Comparison of ENCODE assay signal across 19 cellular contexts in genomic region chr21:31457675-31458074, GRCh38.
A peak's percentile ranks its signal among the peaks of the same experiment; 100 is the strongest.
DNase-seq lines count a peak whose midpoint lies in the region; TF ChIP-seq lines count a peak whose summit lies in the region.
"Had no signal": no experiment of that assay in that cellular context is flagged by ENCODE, and none has a peak within 500 bp of the region (broad histone marks: within the 10 kb centered on the region; RNA-seq: fewer than 3 reads in every experiment).

No MANE protein-coding gene starts in this region.

- WGBS in mesendoderm (ENCODE audit: extremely low coverage, insufficient coverage, low lambda C conversion rate), result no CpG with 5 or more reads among the region's 1 CpG
- 100% methylated on average over 1 of the region's 1 CpG for WGBS in hepatocyte (ENCODE audit: low lambda C conversion rate, missing lambda C conversion rate)

- H3K4me2 ChIP-seq in mesendoderm (ENCODE audit: low read length) (no peak overlapping the region), hepatocyte (no peak overlapping the region)

- no peak overlapping the region for H2BK5ac ChIP-seq in mesendoderm (ENCODE audit: low read length)

- DNase-seq in CD14-positive monocyte (ENCODE audit: low spot score), result no peak
- DNase-seq in Jurkat, Clone E6-1 (ENCODE audit: low read depth, low spot score), result peak; percentile 6
- DNase-seq in astrocyte of the spinal cord (ENCODE audit: low read depth, low spot score), result no peak
- DNase-seq in mesendoderm, result peak; percentile 81
- no peak for DNase-seq in activated T-cell treated with anti-CD3 and anti-CD28 coated beads for 4 hours
- DNase-seq in NCI-H1694 (lab: John Stamatoyannopoulos, UW), result no peak
- DNase-seq in AG08395 (ENCODE audit: low spot score), result no peak
- no peak for DNase-seq in hepatocyte (ENCODE audit: low spot score)
- DNase-seq: activated B cell treated with CpG ODN at 0.5 μM for 24 hours, aorta, colonic mucosa, NCI-H2029, spleen, T-cell, uterus had no signal

- H2BK120ac ChIP-seq in mesendoderm (ENCODE audit: low read depth, low read length), result no peak overlapping the region

- H3K56ac ChIP-seq in mesendoderm (ENCODE audit: low read length), result no peak overlapping the region

- no peak overlapping the region for H3K23ac ChIP-seq in mesendoderm (ENCODE audit: low read length)

- H3K27ac ChIP-seq in mesendoderm (ENCODE audit: low read depth, low read length), result no peak overlapping the region
- H3K27ac ChIP-seq in hepatocyte, result no peak overlapping the region
- H3K27ac ChIP-seq: colonic mucosa, epithelial cell of prostate, HL-60, parathyroid adenoma, spleen, uterus had no signal

- H3K27ac Mint-ChIP-seq in CD14-positive monocyte, result no peak overlapping the region
- H3K27ac Mint-ChIP-seq: activated B cell treated with CpG ODN at 0.5 μM for 24 hours; stimulated activated naive CD8-positive, alpha-beta T cell treated with anti-CD3 and anti-CD28 coated beads, Interleukin-15, Interleukin-2, amounts not matched to agents 100 ng/mL and 50 ng/mL, for 24 hours; T-cell had no signal

- H3K4me3 Mint-ChIP-seq in CD14-positive monocyte, result no peak overlapping the region
- H3K4me3 Mint-ChIP-seq: activated B cell treated with CpG ODN at 0.5 μM for 24 hours; stimulated activated naive CD8-positive, alpha-beta T cell treated with anti-CD3 and anti-CD28 coated beads, Interleukin-15, Interleukin-2, amounts not matched to agents 100 ng/mL and 50 ng/mL, for 24 hours; T-cell had no signal

- H3K36me3 Mint-ChIP-seq in CD14-positive monocyte, result no peaks in the 10 kb centered on the region
- H3K36me3 Mint-ChIP-seq: T-cell had no signal

- H3K36me3 ChIP-seq in mesendoderm (ENCODE audit: control insufficient read depth, insufficient read depth, low read length) (no peaks in the 10 kb centered on the region), hepatocyte (replicated peaks; ENCODE audit: insufficient read depth, low read depth) (no peaks in the 10 kb centered on the region)
- H3K36me3 ChIP-seq: colonic mucosa, spleen, uterus had no signal

- no peak overlapping the region for H2AFZ ChIP-seq in hepatocyte
- H2AFZ ChIP-seq: parathyroid adenoma had no signal

- H3K4me1 Mint-ChIP-seq in CD14-positive monocyte, result peaks cover 13% of the 10 kb centered on the region

- in situ Hi-C loops in astrocyte of the spinal cord (cut with HindIII; ENCODE audit: low sequenced_read_pairs), result no loop called here

- H3K4me1 ChIP-seq in mesendoderm (ENCODE audit: control insufficient read depth, low read depth, low read length) (no peaks in the 10 kb centered on the region), hepatocyte (ENCODE audit: insufficient read depth) (no peaks in the 10 kb centered on the region)
- H3K4me1 ChIP-seq: colonic mucosa, parathyroid adenoma, spleen, uterus had no signal

- H3K4ac ChIP-seq in mesendoderm (ENCODE audit: low read depth, low read length), result no peak overlapping the region

- no peak overlapping the region for H2AK5ac ChIP-seq in mesendoderm (ENCODE audit: low read length)

- no peak overlapping the region for H4K8ac ChIP-seq in mesendoderm (ENCODE audit: low read depth, low read length)

- H3K18ac ChIP-seq in mesendoderm (ENCODE audit: low read length), result no peak overlapping the region

- no peaks in the 10 kb centered on the region for H3K9me3 ChIP-seq in hepatocyte (ENCODE audit: low read depth)
- H3K9me3 ChIP-seq: colonic mucosa, spleen, uterus had no signal

- H3K9ac ChIP-seq in mesendoderm (ENCODE audit: low read length), result no peak overlapping the region
- H3K9ac ChIP-seq: parathyroid adenoma had no signal

- H4K5ac ChIP-seq in mesendoderm (ENCODE audit: low read length), result no peak overlapping the region

- no peak overlapping the region for H3K4me3 ChIP-seq in Jurkat, Clone E6-1 (ENCODE audit: low read length)
- H3K4me3 ChIP-seq in astrocyte of the spinal cord (ENCODE audit: low read depth, low read length) (no peak overlapping the region), mesendoderm (ENCODE audit: low read length) (no peak overlapping the region), hepatocyte (no peak overlapping the region)
- H3K4me3 ChIP-seq: colonic mucosa, spleen, uterus had no signal

- peaks cover 2% of the 10 kb centered on the region in 3 donors for H3K27me3 Mint-ChIP-seq in CD14-positive monocyte (ENCODE audit: low read depth in 3 of 3)
- H3K27me3 Mint-ChIP-seq: activated B cell treated with CpG ODN at 0.5 μM for 24 hours; stimulated activated naive CD8-positive, alpha-beta T cell treated with anti-CD3 and anti-CD28 coated beads, Interleukin-15, Interleukin-2, amounts not matched to agents 100 ng/mL and 50 ng/mL, for 24 hours; T-cell had no signal

- no peaks in the 10 kb centered on the region for H4K20me1 ChIP-seq in hepatocyte (ENCODE audit: insufficient read depth, poor library complexity, severe bottlenecking)

- no peaks in the 10 kb centered on the region for H3K79me2 ChIP-seq in mesendoderm (ENCODE audit: control insufficient read depth, insufficient read depth, low read length)
- no peaks in the 10 kb centered on the region for H3K79me2 ChIP-seq in hepatocyte
- H3K79me2 ChIP-seq: parathyroid adenoma had no signal

- peaks cover 5% of the 10 kb centered on the region for H3K79me1 ChIP-seq in mesendoderm (ENCODE audit: low read length)

- H2BK15ac ChIP-seq in mesendoderm (replicated peaks; ENCODE audit: low read depth), result no peak overlapping the region

- intact Hi-C loops in CD14-positive monocyte (cut with micrococcal nuclease), result no loop called here

- TF ChIP-seq CTCF in CD14-positive monocyte (IDR thresholded peaks at IDR 0.05) (peak; percentile 39), astrocyte of the spinal cord (IDR thresholded peaks at IDR 0.05; ENCODE audit: low read depth, low read length) (peak; percentile 8), hepatocyte (IDR thresholded peaks at IDR 0.05; ENCODE audit: poor library complexity) (no peak)

- H3K27me3 ChIP-seq in mesendoderm (ENCODE audit: insufficient read depth, low read length, poor library complexity), result no peaks in the 10 kb centered on the region
- H3K27me3 ChIP-seq in hepatocyte, result no peaks in the 10 kb centered on the region
- H3K27me3 ChIP-seq: colonic mucosa, spleen, uterus had no signal

- H3K9me3 Mint-ChIP-seq in CD14-positive monocyte, result peaks cover 0 to 3% (median 0%) of the 10 kb centered on the region in 7 donors

- no peaks in the 10 kb centered on the region for H3K9me2 ChIP-seq in hepatocyte (replicated peaks; ENCODE audit: insufficient read depth)

Comparison
In these comparisons a context has a peak if more than half of its experiments do, and no peak if none do; other contexts are left out.
1. DNase-seq: peak in Jurkat, Clone E6-1 (single experiment) and mesendoderm (single experiment); none in CD14-positive monocyte (single experiment), astrocyte of the spinal cord (single experiment), activated T-cell treated with anti-CD3 and anti-CD28 coated beads for 4 hours (single experiment), NCI-H1694 (single experiment), AG08395 (single experiment) and hepatocyte (single experiment).